In the genomic region with DNA sequence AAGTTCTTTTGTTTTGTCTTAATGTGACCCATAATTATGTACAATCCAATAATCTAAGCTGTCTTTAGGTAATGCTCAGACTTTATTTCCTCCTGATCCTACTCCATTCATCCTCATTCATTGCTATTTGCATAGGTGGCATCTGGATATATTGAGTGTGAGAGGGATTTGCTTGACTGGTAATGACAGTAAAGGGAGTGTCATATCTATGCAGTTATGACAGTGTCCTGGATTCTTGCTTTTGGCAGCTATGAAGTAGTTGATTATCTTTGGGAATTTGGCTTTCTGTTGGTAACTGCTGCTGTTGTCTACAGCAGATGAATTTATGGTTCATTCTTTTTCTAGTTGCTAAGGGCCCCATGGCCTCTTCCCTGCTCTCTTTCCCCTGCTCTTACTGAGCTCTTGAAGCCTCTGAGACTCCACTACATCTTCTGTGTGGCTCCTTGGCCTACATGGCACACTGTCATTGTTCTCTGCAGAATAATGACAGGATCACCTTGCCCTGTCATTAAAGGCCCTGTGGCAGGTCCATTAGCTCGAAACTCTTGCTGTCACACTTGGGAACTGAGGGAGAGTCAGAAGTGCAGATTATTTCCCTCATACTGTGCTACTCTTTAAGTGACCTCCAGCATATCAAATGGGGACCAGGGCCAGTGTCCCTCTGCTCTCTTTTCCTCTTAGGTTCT, we compare ENCODE assay signal across 18 cellular contexts. TPM values are rescaled to one million over a fixed set of nuclear protein-coding genes. Genes with fewer than 3 reads are reported as not detected.
A peak's percentile ranks its signal among the peaks of the same experiment; 100 is the strongest.
DNase-seq lines count a peak whose midpoint lies in the region; ATAC-seq and TF ChIP-seq lines count a peak whose summit lies in the region.
"Had no signal": no experiment of that assay in that cellular context is flagged by ENCODE, and none has a peak within 500 bp of the region (broad histone marks: within the 10 kb centered on the region; RNA-seq: fewer than 3 reads in every experiment).

No MANE protein-coding gene starts in this region.

- peaks cover 93% of the 10 kb centered on the region for H3K36me3 ChIP-seq in left ventricle myocardium inferior

- H3K27ac ChIP-seq in left ventricle myocardium inferior (replicated peaks) = peak overlapping the region; percentile 67
- H3K27ac ChIP-seq: GM23248, PC-9 had no signal

- H3K9me3 Mint-ChIP-seq in activated T-cell treated with anti-CD3 and anti-CD28 coated beads, Interleukin-2, amount 50 U/mL, for 72 hours = no peaks in the 10 kb centered on the region
- no peaks in the 10 kb centered on the region for H3K9me3 Mint-ChIP-seq in activated T-helper 17 cell treated with anti-CD3 and anti-CD28 coated beads, Interleukin-2, amount 50 U/mL, for 72 hours
- H3K9me3 Mint-ChIP-seq in stimulated activated effector memory CD8-positive, alpha-beta T cell treated with anti-CD3 and anti-CD28 coated beads, Interleukin-12 subunit alpha, Interleukin-12 subunit beta, amount 100 ng/mL, for 72 hours = no peaks in the 10 kb centered on the region

- no peak for DNase-seq in activated T-cell treated with anti-CD3 and anti-CD28 coated beads, Interleukin-2, amount 50 U/mL, for 72 hours
- DNase-seq in activated T-cell treated with anti-CD3 and anti-CD28 coated beads for 4 hours = no peak
- no peak for DNase-seq in left ventricle myocardium inferior
- no peak for DNase-seq in stimulated activated effector memory CD8-positive, alpha-beta T cell treated with anti-CD3 and anti-CD28 coated beads, Interleukin-12 subunit alpha, Interleukin-12 subunit beta, amount 100 ng/mL, for 72 hours (ENCODE audit: low spot score in 2 of 2)
- no peak for DNase-seq in UCSD-AML1 (lab: John Stamatoyannopoulos, UW; ENCODE audit: unreplicated experiment)
- DNase-seq in retina = no peak
- DNase-seq: C1 segment of cervical spinal cord, DMS 273 treated with DMSO at 0.1 percent for 48 hours, GF-D8, GM23248, NCI-H187 treated with DMSO at 0.1 percent for 48 hours, NCI-H2171 treated with DMSO at 0.1 percent for 48 hours, NCI-H510A, NCI-H82, PC-9 had no signal

- H3K27me3 ChIP-seq in left ventricle myocardium inferior (ENCODE audit: low read depth) = no peaks in the 10 kb centered on the region

- H3K4me3 ChIP-seq in left ventricle myocardium inferior = no peak overlapping the region
- H3K4me3 ChIP-seq: GM23248, K562, PC-9 had no signal

- TF ChIP-seq CTCF in left ventricle myocardium inferior (IDR thresholded peaks at IDR 0.05; ENCODE audit: borderline replicate concordance) = no peak

- no peaks in the 10 kb centered on the region for H3K9me3 ChIP-seq in left ventricle myocardium inferior (replicated peaks)

- intact Hi-C loops in left ventricle myocardium inferior (cut with micrococcal nuclease) = no loop called here

- H3K4me1 Mint-ChIP-seq in activated T-cell treated with anti-CD3 and anti-CD28 coated beads, Interleukin-2, amount 50 U/mL, for 72 hours (ENCODE audit: low read depth) = no peaks in the 10 kb centered on the region
- peaks cover 6% of the 10 kb centered on the region for H3K4me1 Mint-ChIP-seq in activated T-helper 17 cell treated with anti-CD3 and anti-CD28 coated beads, Interleukin-2, amount 50 U/mL, for 72 hours
- no peaks in the 10 kb centered on the region for H3K4me1 Mint-ChIP-seq in stimulated activated effector memory CD8-positive, alpha-beta T cell treated with anti-CD3 and anti-CD28 coated beads, Interleukin-12 subunit alpha, Interleukin-12 subunit beta, amount 100 ng/mL, for 72 hours

- no peak overlapping the region for H3K4me3 Mint-ChIP-seq in activated T-cell treated with anti-CD3 and anti-CD28 coated beads, Interleukin-2, amount 50 U/mL, for 72 hours
- no peak overlapping the region for H3K4me3 Mint-ChIP-seq in activated T-helper 17 cell treated with anti-CD3 and anti-CD28 coated beads, Interleukin-2, amount 50 U/mL, for 72 hours
- H3K4me3 Mint-ChIP-seq in stimulated activated effector memory CD8-positive, alpha-beta T cell treated with anti-CD3 and anti-CD28 coated beads, Interleukin-12 subunit alpha, Interleukin-12 subunit beta, amount 100 ng/mL, for 72 hours = no peak overlapping the region

- no peaks in the 10 kb centered on the region for H3K27me3 Mint-ChIP-seq in activated T-cell treated with anti-CD3 and anti-CD28 coated beads, Interleukin-2, amount 50 U/mL, for 72 hours (ENCODE audit: low read depth)
- no peaks in the 10 kb centered on the region for H3K27me3 Mint-ChIP-seq in activated T-helper 17 cell treated with anti-CD3 and anti-CD28 coated beads, Interleukin-2, amount 50 U/mL, for 72 hours

- H3K36me3 Mint-ChIP-seq in activated T-cell treated with anti-CD3 and anti-CD28 coated beads, Interleukin-2, amount 50 U/mL, for 72 hours (ENCODE audit: insufficient read depth in 2 of 2) = peaks cover 0 to 13% of the 10 kb centered on the region in 2 donors
- H3K36me3 Mint-ChIP-seq in activated T-helper 17 cell treated with anti-CD3 and anti-CD28 coated beads, Interleukin-2, amount 50 U/mL, for 72 hours (ENCODE audit: low read depth) = peaks cover 92% of the 10 kb centered on the region
- peaks cover 89% of the 10 kb centered on the region for H3K36me3 Mint-ChIP-seq in stimulated activated effector memory CD8-positive, alpha-beta T cell treated with anti-CD3 and anti-CD28 coated beads, Interleukin-12 subunit alpha, Interleukin-12 subunit beta, amount 100 ng/mL, for 72 hours

- ATAC-seq in activated T-cell treated with anti-CD3 and anti-CD28 coated beads, Interleukin-2, amount 50 U/mL, for 72 hours (replicated peaks in 1 of 2) = no peak
- no peak for ATAC-seq in activated T-helper 17 cell treated with anti-CD3 and anti-CD28 coated beads, Interleukin-2, amount 50 U/mL, for 72 hours (replicated peaks)
- ATAC-seq in stimulated activated effector memory CD8-positive, alpha-beta T cell treated with anti-CD3 and anti-CD28 coated beads, Interleukin-12 subunit alpha, Interleukin-12 subunit beta, amount 100 ng/mL, for 72 hours = no peak
- ATAC-seq: HCT116, K562 had no signal

- H3K4me1 ChIP-seq in left ventricle myocardium inferior = peaks cover 13% of the 10 kb centered on the region

- peak overlapping the region; percentile 26 for H3K27ac Mint-ChIP-seq in activated T-cell treated with anti-CD3 and anti-CD28 coated beads, Interleukin-2, amount 50 U/mL, for 72 hours
- peak overlapping the region; percentile 69 for H3K27ac Mint-ChIP-seq in activated T-helper 17 cell treated with anti-CD3 and anti-CD28 coated beads, Interleukin-2, amount 50 U/mL, for 72 hours
- peak overlapping the region; percentile 5 for H3K27ac Mint-ChIP-seq in stimulated activated effector memory CD8-positive, alpha-beta T cell treated with anti-CD3 and anti-CD28 coated beads, Interleukin-12 subunit alpha, Interleukin-12 subunit beta, amount 100 ng/mL, for 72 hours

RNA-seq across cellular contexts. Expression of gene ACAT1, which starts 20.1 kb away (rescaled TPM):
- 10 to 100 TPM; 44.5 to 45.7 TPM for total RNA-seq in activated T-cell treated with anti-CD3 and anti-CD28 coated beads, Interleukin-2, amount 50 U/mL, for 72 hours
- total RNA-seq in activated T-helper 17 cell treated with anti-CD3 and anti-CD28 coated beads, Interleukin-2, amount 50 U/mL, for 72 hours = 100 to 1,000 TPM in 1 of 2 donors, 10 to 100 TPM in 1; 71.9 to 118 TPM
- 404 TPM for total RNA-seq in left ventricle myocardium inferior

Comparison
In these comparisons a context has a peak if more than half of its experiments do, and no peak if none do; other contexts are left out.
1. H3K27ac Mint-ChIP-seq: peak in every context shown above with its lines; median percentile 69 in activated T-helper 17 cell treated with anti-CD3 and anti-CD28 coated beads, Interleukin-2, amount 50 U/mL, for 72 hours; 26 in activated T-cell treated with anti-CD3 and anti-CD28 coated beads, Interleukin-2, amount 50 U/mL, for 72 hours; 5 in stimulated activated effector memory CD8-positive, alpha-beta T cell treated with anti-CD3 and anti-CD28 coated beads, Interleukin-12 subunit alpha, Interleukin-12 subunit beta, amount 100 ng/mL, for 72 hours.